Comparison of ENCODE assay signal across 8 cellular contexts in genomic region chrX:41265615-41266014, GRCh38.
A peak's percentile ranks its signal among the peaks of the same experiment; 100 is the strongest.
DNase-seq lines count a peak whose midpoint lies in the region; ATAC-seq, FAIRE-seq and TF ChIP-seq lines count a peak whose summit lies in the region.

No MANE protein-coding gene starts in this region.

- BruUV-seq in GM12878 (replicated peaks; lab: Mats Ljungman, UMichigan): no TSS peak

- TF ChIP-seq POLR2A in GM12878 (IDR thresholded peaks at IDR 0.05; ENCODE audit: low read depth, low read length): no peak

- H4K91ac ChIP-seq in trophoblast cell (ENCODE audit: low read depth, low read length) (no peak overlapping the region), H9 (ENCODE audit: insufficient read length, low read depth, low read length) (no peak overlapping the region)

- TF ChIP-seq EP300 in GM12878 (IDR thresholded peaks at IDR 0.05; ENCODE audit: borderline replicate concordance in 1 of 2, control insufficient read depth in 1 of 2, low read depth in 2 of 2, low read length in 2 of 2): no peak

- no peaks in the 10 kb centered on the region for H3K36me3 Mint-ChIP-seq in CD4-positive, alpha-beta memory T cell
- H3K36me3 Mint-ChIP-seq in T-cell (no peaks in the 10 kb centered on the region), H9 (ENCODE audit: insufficient read depth in 1 of 3, low read depth in 3 of 3) (peaks cover 2 to 4% (median 3%) of the 10 kb centered on the region in 3 experiments; a peak in 6 of 7 replicates)

- H3K4me1 Mint-ChIP-seq in CD4-positive, alpha-beta memory T cell: peaks cover 0 to 7% (median 2%) of the 10 kb centered on the region in 4 donors
- H3K4me1 Mint-ChIP-seq in T-cell (peaks cover 0 to 9% (median 7%) of the 10 kb centered on the region in 3 donors), H9 (peaks cover 2 to 3% of the 10 kb centered on the region in 2 experiments; a peak in 1 of 4 replicates)

- peaks cover 0 to 6% (median 1%) of the 10 kb centered on the region in 8 donors for H3K9me3 Mint-ChIP-seq in CD4-positive, alpha-beta memory T cell
- no peaks in the 10 kb centered on the region for H3K9me3 Mint-ChIP-seq in T-cell
- peaks cover 56 to 57% of the 10 kb centered on the region in 2 experiments for H3K9me3 Mint-ChIP-seq in H9

- H3K36me3 ChIP-seq in CD4-positive, alpha-beta memory T cell (ENCODE audit: insufficient read depth, low read length): no peaks in the 10 kb centered on the region
- H3K36me3 ChIP-seq in GM12878 (ENCODE audit: control insufficient read depth in 2 of 2, insufficient read depth in 2 of 2, low read length in 1 of 2) (no peaks in the 10 kb centered on the region), trophoblast cell (ENCODE audit: control insufficient read depth in 1 of 2, insufficient read depth in 2 of 2, low read length in 2 of 2) (no peaks in the 10 kb centered on the region), mesendoderm (ENCODE audit: control insufficient read depth, insufficient read depth, low read length) (no peaks in the 10 kb centered on the region)

- H3K27me3 Mint-ChIP-seq in CD4-positive, alpha-beta memory T cell: no peaks in the 10 kb centered on the region
- H3K27me3 Mint-ChIP-seq in T-cell: peaks cover 0 to 5% of the 10 kb centered on the region in 2 donors
- H3K27me3 Mint-ChIP-seq in H9 (ENCODE audit: low read depth): no peaks in the 10 kb centered on the region

- no peaks in the 10 kb centered on the region for H3K79me1 ChIP-seq in trophoblast cell (ENCODE audit: low read length)
- no peaks in the 10 kb centered on the region for H3K79me1 ChIP-seq in H9 (ENCODE audit: insufficient read depth, low read depth, low read length, poor library complexity, severe bottlenecking)
- no peaks in the 10 kb centered on the region for H3K79me1 ChIP-seq in mesendoderm (ENCODE audit: low read length)

- peak overlapping the region in 5 of 7 donors; percentile 36 to 89 (median 79) for H3K27ac Mint-ChIP-seq in CD4-positive, alpha-beta memory T cell
- H3K27ac Mint-ChIP-seq in T-cell: no peak overlapping the region
- no peak overlapping the region for H3K27ac Mint-ChIP-seq in H9

- CTCF ChIA-PET in CD4-positive, alpha-beta memory T cell (lab: Charles Lee; ENCODE audit: partially characterized antibody): no interaction called here
- CTCF ChIA-PET in T-cell (lab: Charles Lee) (no interaction called here), GM12878 (lab: Yijun Ruan, JAX) (no interaction called here)

- H3K27ac ChIP-seq in CD4-positive, alpha-beta memory T cell (ENCODE audit: low read depth, low read length): no peak overlapping the region
- H3K27ac ChIP-seq in GM12878 (ENCODE audit: control insufficient read depth, insufficient read depth): no peak overlapping the region
- H3K27ac ChIP-seq in trophoblast cell (ENCODE audit: low read depth, low read length): no peak overlapping the region
- no peak overlapping the region for H3K27ac ChIP-seq in H9 (ENCODE audit: insufficient read length, low read depth, low read length)
- no peak overlapping the region for H3K27ac ChIP-seq in mesendoderm (ENCODE audit: low read depth, low read length)

- H2BK120ac ChIP-seq in trophoblast cell (ENCODE audit: insufficient read depth, low read length, poor library complexity) (no peak overlapping the region), H9 (ENCODE audit: low read depth, low read length, poor library complexity, severe bottlenecking) (no peak overlapping the region), mesendoderm (ENCODE audit: low read depth, low read length) (no peak overlapping the region)

- in situ Hi-C loops in GM12878 (cut with MboI): no loop called here

- H3K79me2 ChIP-seq in GM12878 (ENCODE audit: control insufficient read depth, insufficient read depth, low read length) (no peaks in the 10 kb centered on the region), trophoblast cell (ENCODE audit: control insufficient read depth, insufficient read depth, low read length, poor library complexity) (no peaks in the 10 kb centered on the region), H9 (ENCODE audit: insufficient read depth, low read length) (no peaks in the 10 kb centered on the region), mesendoderm (ENCODE audit: control insufficient read depth, insufficient read depth, low read length) (no peaks in the 10 kb centered on the region)

- H3K9me3 ChIP-seq in CD4-positive, alpha-beta memory T cell (ENCODE audit: control insufficient read depth in 1 of 2, low read length in 2 of 2): no peaks in the 10 kb centered on the region
- H3K9me3 ChIP-seq in GM12878 (replicated peaks; ENCODE audit: control insufficient read depth, insufficient read depth, low read length) (peaks cover 2% of the 10 kb centered on the region; the same call in 2 of the 3 replicates), trophoblast cell (ENCODE audit: insufficient read depth, low read depth, low read length) (no peaks in the 10 kb centered on the region), H9 (ENCODE audit: control insufficient read depth, low read depth, low read length) (no peaks in the 10 kb centered on the region)

- TF ChIP-seq RAD21 in GM12878 (IDR thresholded peaks at IDR 0.05; ENCODE audit: insufficient read depth, low read depth, low read length): no peak

- H4K8ac ChIP-seq in trophoblast cell (ENCODE audit: low read depth, low read length) (no peak overlapping the region), H9 (replicated peaks; ENCODE audit: insufficient read length, low read depth, low read length) (no peak overlapping the region), mesendoderm (ENCODE audit: low read depth, low read length) (no peak overlapping the region)

- H3K14ac ChIP-seq in trophoblast cell (ENCODE audit: low read length) (no peak overlapping the region), H9 (ENCODE audit: insufficient read depth, low read length) (no peak overlapping the region; the same call in 1 of the 2 replicates)

- POLR2A ChIA-PET in CD4-positive, alpha-beta memory T cell (lab: Charles Lee; ENCODE audit: partially characterized antibody): no interaction called here
- POLR2A ChIA-PET in T-cell (lab: Charles Lee) (interaction anchor here in 1 of 2 donors (0.7 kb wide), 1 partner anchor 9 kb away, joined by 3 read pairs; no protein-coding TSS in a partner anchor), GM12878 (lab: Charles Lee) (no interaction called here)

- no peak overlapping the region for H3T11ph ChIP-seq in H9 (ENCODE audit: low read length)

- H2BK15ac ChIP-seq in H9 (ENCODE audit: low read depth, low read length) (no peak overlapping the region), mesendoderm (replicated peaks; ENCODE audit: low read depth) (no peak overlapping the region)

- H3K18ac ChIP-seq in trophoblast cell (ENCODE audit: low read length): no peak overlapping the region
- H3K18ac ChIP-seq in H9 (ENCODE audit: insufficient read length, low read depth, low read length): no peak overlapping the region
- no peak overlapping the region for H3K18ac ChIP-seq in mesendoderm (ENCODE audit: low read length)

- H4K20me1 ChIP-seq in GM12878 (ENCODE audit: control insufficient read depth, insufficient read depth) (no peaks in the 10 kb centered on the region), H9 (ENCODE audit: control insufficient read depth, insufficient read depth, insufficient read length) (no peaks in the 10 kb centered on the region)

- H3K23ac ChIP-seq in trophoblast cell (ENCODE audit: low read length) (no peak overlapping the region), H9 (ENCODE audit: insufficient read length, low read depth, low read length) (no peak overlapping the region), mesendoderm (ENCODE audit: low read length) (no peak overlapping the region)

- 23% methylated on average over 8 of the region's 8 CpGs for WGBS in GM12878 (ENCODE audit: insufficient coverage, insufficient replicate concordance, low lambda C conversion rate, missing lambda C conversion rate)
- WGBS in trophoblast cell (ENCODE audit: extremely low coverage, insufficient coverage, insufficient read length): no CpG with 5 or more reads among the region's 8 CpGs
- no CpG with 5 or more reads among the region's 8 CpGs for WGBS in H9 (ENCODE audit: extremely low coverage, insufficient read length, low lambda C conversion rate)
- no CpG with 5 or more reads among the region's 8 CpGs for WGBS in mesendoderm (ENCODE audit: extremely low coverage, insufficient coverage, low lambda C conversion rate)

- DNase-seq in CD4-positive, alpha-beta memory T cell: peak; percentile 23 to 67 (median 50)
- peak in 31 of 34 experiments; percentile 16 to 75 (median 41) for DNase-seq in T-cell
- no peak for DNase-seq in GM12878 (ENCODE audit: low read depth, low spot score)
- DNase-seq in trophoblast cell: peak; percentile 69 to 75
- no peak for DNase-seq in H9
- no peak for DNase-seq in NCI-H2107 treated with DMSO at 0.1 percent for 48 hours (lab: John Stamatoyannopoulos, UW; ENCODE audit: unreplicated experiment)
- no peak for DNase-seq in mesendoderm

- RAD21 ChIA-PET in GM12878 (lab: Charles Lee; ENCODE audit: unreplicated experiment): no interaction called here

- H2BK20ac ChIP-seq in H9 (ENCODE audit: low read depth, low read length, poor library complexity, severe bottlenecking): no peak overlapping the region

- no peak overlapping the region for H2AFZ ChIP-seq in GM12878 (ENCODE audit: control insufficient read depth, low read depth, low read length)
- no peak overlapping the region for H2AFZ ChIP-seq in trophoblast cell (ENCODE audit: insufficient read depth, low read length, poor library complexity)
- H2AFZ ChIP-seq in H9 (ENCODE audit: low read length): no peak overlapping the region

- H2BK12ac ChIP-seq in trophoblast cell (ENCODE audit: low read length) (no peak overlapping the region), H9 (ENCODE audit: insufficient read length, low read depth, low read length) (no peak overlapping the region)

- FAIRE-seq in GM12878 (lab: Jason Lieb, UNC): no peak

- no peaks in the 10 kb centered on the region for H3K27me3 ChIP-seq in CD4-positive, alpha-beta memory T cell (ENCODE audit: insufficient read depth, low read length)
- H3K27me3 ChIP-seq in GM12878 (replicated peaks in 1 of 2; ENCODE audit: control insufficient read depth in 2 of 2, insufficient read depth in 2 of 2, low read length in 1 of 2): no peaks in the 10 kb centered on the region
- no peaks in the 10 kb centered on the region for H3K27me3 ChIP-seq in trophoblast cell (ENCODE audit: insufficient read depth, low read length)
- H3K27me3 ChIP-seq in H9 (ENCODE audit: insufficient read depth, low read length): no peaks in the 10 kb centered on the region
- H3K27me3 ChIP-seq in mesendoderm (ENCODE audit: insufficient read depth, low read length, poor library complexity): no peaks in the 10 kb centered on the region

- no peak overlapping the region for H3K4me3 ChIP-seq in CD4-positive, alpha-beta memory T cell (ENCODE audit: low read length in 2 of 2)
- no peak overlapping the region for H3K4me3 ChIP-seq in GM12878
- no peak overlapping the region for H3K4me3 ChIP-seq in trophoblast cell (ENCODE audit: low read depth, low read length)
- H3K4me3 ChIP-seq in mesendoderm (ENCODE audit: low read length): no peak overlapping the region

- H3K4me1 ChIP-seq in CD4-positive, alpha-beta memory T cell (ENCODE audit: insufficient read depth, low read length): no peaks in the 10 kb centered on the region
- H3K4me1 ChIP-seq in GM12878 (ENCODE audit: control insufficient read depth, insufficient read depth, low read length) (no peaks in the 10 kb centered on the region), trophoblast cell (ENCODE audit: control insufficient read depth in 1 of 2, insufficient read depth in 2 of 2, low read length in 2 of 2) (peaks cover 0 to 1% of the 10 kb centered on the region in 2 experiments), H9 (ENCODE audit: insufficient read depth, low read length) (no peaks in the 10 kb centered on the region), mesendoderm (ENCODE audit: control insufficient read depth, low read depth, low read length) (no peaks in the 10 kb centered on the region)

- intact Hi-C loops in CD4-positive, alpha-beta memory T cell (cut with micrococcal nuclease): no loop called here
- intact Hi-C loops in GM12878 (cut with micrococcal nuclease; ENCODE audit: unreplicated experiment): no loop called here

- H3K9ac ChIP-seq in GM12878 (ENCODE audit: control insufficient read depth, insufficient read depth, low read length) (no peak overlapping the region), trophoblast cell (ENCODE audit: low read length) (no peak overlapping the region), H9 (ENCODE audit: extremely low read depth, insufficient read length, low read length) (no peak overlapping the region), mesendoderm (ENCODE audit: low read length) (no peak overlapping the region)

- H4K5ac ChIP-seq in H9 (ENCODE audit: insufficient read length, low read depth, low read length) (no peak overlapping the region), mesendoderm (ENCODE audit: low read length) (no peak overlapping the region)

- TF ChIP-seq CTCF in GM12878 (IDR thresholded peaks at IDR 0.05 in 2 of 3, conservative IDR thresholded peaks at IDR 0.05 in 1 of 3; ENCODE audit: control insufficient read depth in 2 of 3, extremely low read depth in 1 of 3, insufficient read depth in 1 of 3, low read depth in 3 of 3, low read length in 3 of 3) (no peak), H9 (conservative IDR thresholded peaks at IDR 0.05) (no peak)

- H3K4me2 ChIP-seq in GM12878 (ENCODE audit: control insufficient read depth, insufficient read depth) (peak overlapping the region; percentile 13; the same call in 1 of the 2 replicates), trophoblast cell (ENCODE audit: low read length) (no peak overlapping the region), H9 (ENCODE audit: insufficient read depth, insufficient read length, low read length) (no peak overlapping the region), mesendoderm (ENCODE audit: low read length) (no peak overlapping the region)

- SMC1A ChIA-PET in GM12878 (lab: Charles Lee; ENCODE audit: uncharacterized antibody, unreplicated experiment): no interaction called here

- H2AK5ac ChIP-seq in trophoblast cell (ENCODE audit: low read length) (no peak overlapping the region), H9 (ENCODE audit: insufficient read length, low read length) (no peak overlapping the region), mesendoderm (ENCODE audit: low read length) (no peak overlapping the region)

- H3K23me2 ChIP-seq in H9 (ENCODE audit: insufficient read length, low read depth, low read length, poor library complexity, severe bottlenecking): no peaks in the 10 kb centered on the region

- H3K56ac ChIP-seq in H9 (ENCODE audit: insufficient read length, low read depth, low read length) (no peak overlapping the region), mesendoderm (ENCODE audit: low read length) (no peak overlapping the region)

- H2BK5ac ChIP-seq in trophoblast cell (ENCODE audit: low read depth, low read length, poor library complexity) (no peak overlapping the region), H9 (ENCODE audit: insufficient read length, low read length) (no peak overlapping the region), mesendoderm (ENCODE audit: low read length) (no peak overlapping the region)

- H3K4ac ChIP-seq in trophoblast cell (ENCODE audit: low read depth, low read length) (no peak overlapping the region), H9 (ENCODE audit: low read depth, low read length) (no peak overlapping the region), mesendoderm (ENCODE audit: low read depth, low read length) (no peak overlapping the region)

- H3K4me3 Mint-ChIP-seq in CD4-positive, alpha-beta memory T cell: peak overlapping the region in 7 of 8 donors; percentile 57 to 84 (median 78)
- peak overlapping the region; percentile 45 to 58 (median 46) for H3K4me3 Mint-ChIP-seq in T-cell
- no peak overlapping the region for H3K4me3 Mint-ChIP-seq in H9

- ATAC-seq in T-cell (replicated peaks in 1 of 4): peak; percentile 84 to 99 (median 87)
- ATAC-seq in GM12878: no peak
- ATAC-seq in HG02970 (IDR thresholded peaks at IDR 0.05; ENCODE audit: low FRiP score, unreplicated experiment): no peak

- no peak overlapping the region for H4K12ac ChIP-seq in trophoblast cell (ENCODE audit: low read depth, low read length)

Comparison
In these comparisons a context has a peak if more than half of its experiments do, and no peak if none do; other contexts are left out.
1. DNase-seq: peak in CD4-positive, alpha-beta memory T cell (5 of 5), T-cell (31 of 34) and trophoblast cell (2 of 2); none in GM12878 (single experiment), H9 (single experiment), NCI-H2107 treated with DMSO at 0.1 percent for 48 hours (single experiment) and mesendoderm (single experiment).
2. H3K27ac Mint-ChIP-seq: peak in CD4-positive, alpha-beta memory T cell (5 of 7); none in T-cell (0 of 2) and H9 (0 of 3).
3. H3K4me3 Mint-ChIP-seq: peak in CD4-positive, alpha-beta memory T cell (7 of 8) and T-cell (3 of 3); none in H9 (0 of 2).
4. ATAC-seq: peak in T-cell (4 of 4); none in GM12878 (single experiment) and HG02970 (single experiment).